26 cellular contexts compared by ENCODE assay signal in genomic region chr3:13244695-13245449, GRCh38.
DNase-seq lines count a peak whose midpoint lies in the region; ATAC-seq, FAIRE-seq and TF ChIP-seq lines count a peak whose summit lies in the region.
"Had no signal": no experiment of that assay in that cellular context is flagged by ENCODE, and none has a peak within 500 bp of the region (broad histone marks: within the 10 kb centered on the region; RNA-seq: fewer than 3 reads in every experiment).

No MANE protein-coding gene starts in this region.

- H3K36me3 ChIP-seq in MG63 (no peaks in the 10 kb centered on the region), K562 (ENCODE audit: control insufficient read depth, insufficient read depth, low read length) (no peaks in the 10 kb centered on the region), gastrocnemius medialis (no peaks in the 10 kb centered on the region)
- H3K36me3 ChIP-seq: left lung, pancreas, thoracic aorta had no signal

- intact Hi-C loops in K562 (cut with micrococcal nuclease) (no loop called here), gastrocnemius medialis (cut with DNase I; ENCODE audit: low total_unique reads) (no loop called here)

- no TSS peak for BruUV-seq in K562 (replicated peaks; lab: Mats Ljungman, UMichigan)

- H3K27ac ChIP-seq in K562 (ENCODE audit: extremely low read depth, low read depth, low read length) (no peak overlapping the region), gastrocnemius medialis (no peak overlapping the region)
- H3K27ac ChIP-seq: left lung, pancreas, thoracic aorta had no signal

- no peaks in the 10 kb centered on the region for H3K9me3 ChIP-seq in MG63
- no peaks in the 10 kb centered on the region for H3K9me3 ChIP-seq in K562 (replicated peaks; ENCODE audit: control insufficient read depth, insufficient read depth, low read depth, low read length)
- no peaks in the 10 kb centered on the region for H3K9me3 ChIP-seq in gastrocnemius medialis
- H3K9me3 ChIP-seq: left lung, pancreas, thoracic aorta had no signal

- H3K79me2 ChIP-seq in K562 (ENCODE audit: control insufficient read depth, insufficient read depth, low read length): no peaks in the 10 kb centered on the region

- WGBS in K562 (ENCODE audit: insufficient coverage, low coverage, missing lambda C conversion rate): 4% methylated on average over 15 of the region's 15 CpGs

- peaks cover 52% of the 10 kb centered on the region for H4K20me1 ChIP-seq in K562 (replicated peaks; ENCODE audit: control insufficient read depth, insufficient read depth, low read length)

- H3K4me3 ChIP-seq in MG63 (no peak overlapping the region), K562 (no peak overlapping the region), gastrocnemius medialis (no peak overlapping the region)
- H3K4me3 ChIP-seq: left lung, pancreas, thoracic aorta had no signal

- in situ Hi-C loops in K562 (cut with MboI) (no loop called here), gastrocnemius medialis (cut with MboI; ENCODE audit: low sequenced_read_pairs in 4 of 4) (no loop called here)

- POLR2A ChIA-PET in K562 (lab: Yijun Ruan, JAX): interaction anchor here (1.4 kb wide), 1 partner anchor 11 kb away, joined by 7 read pairs; no protein-coding TSS in a partner anchor

- no peak overlapping the region for H2AFZ ChIP-seq in K562 (ENCODE audit: low read depth, low read length)

- no peak overlapping the region for H3K9ac ChIP-seq in K562 (ENCODE audit: insufficient read depth in 1 of 2, low read depth in 2 of 2, low read length in 2 of 2)

- TF ChIP-seq POLR2A in K562 (conservative IDR thresholded peaks at IDR 0.05): no peak
- TF ChIP-seq POLR2A in gastrocnemius medialis (IDR thresholded peaks at IDR 0.05): no peak

- no peak for TF ChIP-seq EP300 in K562 (IDR thresholded peaks at IDR 0.05; ENCODE audit: low read length)

- CTCF ChIA-PET in K562 (lab: Yijun Ruan, JAX; ENCODE audit: low intra/inter-chr PET ratio): no interaction called here

- TF ChIP-seq CTCF in K562 (IDR thresholded peaks at IDR 0.05 in 2 of 3, conservative IDR thresholded peaks at IDR 0.05 in 1 of 3; ENCODE audit: insufficient read depth in 2 of 3, low read depth in 1 of 3, low read length in 3 of 3) (no peak), gastrocnemius medialis (IDR thresholded peaks at IDR 0.05 in 4 of 5, conservative IDR thresholded peaks at IDR 0.05 in 1 of 5) (no peak)

- peak; percentile 4 for DNase-seq in EL
- peak; percentile 56 for DNase-seq in MG63
- no peak for DNase-seq in K562 (ENCODE audit: extremely low read depth in 1 of 4, low spot score in 3 of 4)
- DNase-seq in kidney tubule cell (ENCODE audit: low spot score): peak; percentile 63
- DNase-seq in activated gamma-delta T cell (lab: John Stamatoyannopoulos, UW): no peak
- DNase-seq in gastrocnemius medialis: no peak
- no peak for DNase-seq in D341Med (ENCODE audit: low spot score)
- DNase-seq: activated CD4-positive, CD25-positive, alpha-beta regulatory T cell treated with anti-CD3 and anti-CD28 coated beads, Interleukin-2, amount 50 U/mL, for 72 hours; activated CD8-positive, alpha-beta T cell treated with anti-CD3 and anti-CD28 coated beads, Interleukin-2, amount 10 ng/mL, durations not matched to agents 7 days and 5 days; activated naive CD4-positive, alpha-beta T cell treated with anti-CD3 and anti-CD28 coated beads, Interleukin-2, amount 50 U/mL, for 16 hours; activated T-cell treated with anti-CD3 and anti-CD28 coated beads, Interleukin-2, amount 50 U/mL, for 24 hours; aorta; CD4-positive, alpha-beta T cell; DMS79 treated with DMSO at 0.1 percent for 48 hours; effector CD4-positive, alpha-beta T cell; head of caudate nucleus; NCI-H1417; NCI-H510A; pancreas; stimulated activated CD4-positive, alpha-beta T cell treated with anti-CD3 and anti-CD28 coated beads, Interleukin-1b, Interleukin-23, amount 100 ng/mL, for 48 hours; stimulated activated naive CD4-positive, alpha-beta T cell; T1000 had no signal

- H3K9me1 ChIP-seq in K562 (ENCODE audit: control insufficient read depth, insufficient read depth, low read length): peaks cover 3% of the 10 kb centered on the region

- H3K27me3 ChIP-seq in MG63: no peaks in the 10 kb centered on the region
- H3K27me3 ChIP-seq in K562 (ENCODE audit: control insufficient read depth in 2 of 2, insufficient read depth in 2 of 2, low read length in 2 of 2): peaks cover 82 to 94% of the 10 kb centered on the region in 2 experiments
- no peaks in the 10 kb centered on the region for H3K27me3 ChIP-seq in gastrocnemius medialis
- H3K27me3 ChIP-seq: pancreas had no signal

- no peak; the same call in 2 of the 3 replicates for ATAC-seq in K562
- ATAC-seq in gastrocnemius medialis: no peak
- ATAC-seq in HG02970 (IDR thresholded peaks at IDR 0.05; ENCODE audit: low FRiP score, unreplicated experiment): no peak
- ATAC-seq: activated CD8-positive, alpha-beta T cell treated with anti-CD3 and anti-CD28 coated beads, Interleukin-2, amount 10 ng/mL, durations not matched to agents 7 days and 5 days; left lung; natural killer cell treated with Interleukin-12 subunit alpha and Interleukin-12 subunit beta and Interleukin-15 and Interleukin-18, amount 100 ng/mL, for 72 hours; pancreas had no signal

- no peak for FAIRE-seq in K562 (lab: Jason Lieb, UNC)
- FAIRE-seq: pancreas had no signal

- no peak overlapping the region for H3K4me2 ChIP-seq in K562 (ENCODE audit: insufficient read depth, low read length)

- H3K4me1 ChIP-seq in K562 (replicated peaks in 1 of 2; ENCODE audit: control insufficient read depth in 2 of 2, insufficient read depth in 2 of 2, low read length in 2 of 2): no peaks in the 10 kb centered on the region
- no peaks in the 10 kb centered on the region for H3K4me1 ChIP-seq in gastrocnemius medialis
- H3K4me1 ChIP-seq: left lung, pancreas had no signal

- TF ChIP-seq RAD21 in K562 (CRISPR knock-in tag; conservative IDR thresholded peaks at IDR 0.05 in 1 of 2, IDR thresholded peaks at IDR 0.05 in 1 of 2): no peak

TF ChIP-seq in K562, 482 proteins besides CTCF, POLR2A, EP300 and RAD21 (continues in another document):
- TF ChIP-seq CCNT2 (IDR thresholded peaks at IDR 0.05; ENCODE audit: borderline replicate concordance, extremely low read depth, insufficient read length, low read depth, low read length) (no peak), L3MBTL2 (IDR thresholded peaks at IDR 0.05) (peak; percentile 22; the same call in 1 of the 2 replicates), USF1 (CRISPR knock-in tag; IDR thresholded peaks at IDR 0.05) (peak; percentile 40; the same call in 1 of the 2 replicates), NR4A1 (CRISPR knock-in tag; IDR thresholded peaks at IDR 0.05) (no peak), NR4A1 (tag; IDR thresholded peaks at IDR 0.05) (no peak), THAP12 (CRISPR knock-in tag; IDR thresholded peaks at IDR 0.05) (no peak), ELF4 (CRISPR knock-in tag; IDR thresholded peaks at IDR 0.05) (no peak), VEZF1 (CRISPR knock-in tag; IDR thresholded peaks at IDR 0.05) (no peak), ESRRB (CRISPR knock-in tag; IDR thresholded peaks at IDR 0.05; ENCODE audit: borderline replicate concordance) (no peak), ELF1 (tag; IDR thresholded peaks at IDR 0.05) (no peak), MAX (CRISPR knock-in tag; IDR thresholded peaks at IDR 0.05) (peak; percentile 29; the same call in 1 of the 2 replicates)

Comparison
In these comparisons a context has a peak if more than half of its experiments do, and no peak if none do; other contexts are left out.
1. DNase-seq: peak in EL (single experiment), MG63 (single experiment) and kidney tubule cell (single experiment); none in K562 (0 of 4), activated gamma-delta T cell (single experiment), gastrocnemius medialis (0 of 2) and D341Med (single experiment).